ENCODE assay signal across 18 cellular contexts in the genomic region with DNA sequence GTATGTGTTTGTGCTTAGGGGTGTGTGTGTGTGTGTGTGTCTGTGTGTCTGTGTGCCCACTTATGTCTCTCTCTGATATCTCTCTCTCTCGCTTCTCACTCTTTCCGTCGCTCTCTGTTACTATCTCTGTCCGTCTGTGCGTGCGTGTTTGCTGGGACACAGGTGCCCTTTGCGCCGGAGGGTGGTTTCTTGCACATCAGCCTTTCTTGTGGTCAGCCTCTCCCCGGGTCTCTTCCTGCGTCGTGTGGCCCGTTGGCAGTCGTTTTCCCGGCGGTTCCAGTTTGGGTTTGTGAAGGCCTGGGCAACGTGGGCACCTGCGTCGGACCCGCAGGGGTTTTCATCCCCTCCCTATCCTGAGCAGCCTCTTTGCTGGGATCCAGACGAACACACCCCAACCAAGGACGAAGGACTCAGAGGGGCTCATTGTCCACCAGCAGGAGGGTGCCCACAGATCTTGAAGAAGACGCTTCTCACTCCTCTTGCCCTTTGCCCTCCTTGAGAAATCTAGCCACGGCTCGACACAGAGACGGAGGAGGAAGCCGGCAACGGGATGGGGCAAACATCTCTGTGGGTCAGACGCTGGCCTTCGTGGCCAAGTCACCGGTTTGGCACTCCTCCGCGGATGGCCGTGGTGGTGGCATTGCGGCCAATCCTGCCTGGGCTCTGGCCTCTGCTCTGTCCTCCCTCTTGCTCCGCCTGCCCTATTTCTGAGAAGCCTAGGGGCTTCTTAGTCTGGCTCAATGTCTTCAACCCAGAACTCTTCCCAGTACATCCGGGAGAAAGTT.
"Had no signal": no experiment of that assay in that cellular context is flagged by ENCODE, and none has a peak within 500 bp of the region (broad histone marks: within the 10 kb centered on the region; RNA-seq: fewer than 3 reads in every experiment).

No MANE protein-coding gene starts in this region.

- H3K27me3 Mint-ChIP-seq: naive thymus-derived CD4-positive, alpha-beta T cell; stimulated activated naive B cell treated with anti-CD40 and anti-IgM and Interleukin-4, amounts not matched to agents 10 μg/mL and 1 μg/mL and 100 μg/mL, for 72 hours; stimulated activated naive CD8-positive, alpha-beta T cell treated with anti-CD3 and anti-CD28 coated beads, Interleukin-15, amount 100 ng/mL, for 72 hours had no signal

- H3K27ac Mint-ChIP-seq: naive thymus-derived CD4-positive, alpha-beta T cell; nephron progenitor cell; stimulated activated naive B cell treated with anti-CD40 and anti-IgM and Interleukin-4, amounts not matched to agents 10 μg/mL and 1 μg/mL and 100 μg/mL, for 72 hours; stimulated activated naive CD8-positive, alpha-beta T cell treated with anti-CD3 and anti-CD28 coated beads, Interleukin-15, amount 100 ng/mL, for 72 hours had no signal

- H3K4me3 Mint-ChIP-seq: nephron progenitor cell; stimulated activated naive B cell treated with anti-CD40 and anti-IgM and Interleukin-4, amounts not matched to agents 10 μg/mL and 1 μg/mL and 100 μg/mL, for 72 hours; stimulated activated naive CD8-positive, alpha-beta T cell treated with anti-CD3 and anti-CD28 coated beads, Interleukin-15, amount 100 ng/mL, for 72 hours had no signal

- H3K27me3 ChIP-seq: dorsolateral prefrontal cortex, heart right ventricle, spleen, testis, tibial nerve had no signal

- H3K9me3 ChIP-seq: psoas muscle, testis had no signal

- DNase-seq: cortex of kidney; dorsolateral prefrontal cortex; effector CD8-positive, alpha-beta T cell; kidney glomerular epithelial cell; mammary epithelial cell; naive thymus-derived CD4-positive, alpha-beta T cell; nephron progenitor cell; retina; stimulated activated CD4-positive, alpha-beta T cell treated with anti-CD3 and anti-CD28 coated beads, Interleukin-15, amount 100 ng/mL, for 24 hours; stimulated activated CD4-positive, alpha-beta T cell treated with anti-CD3 and anti-CD28 coated beads, Interleukin-1b, Interleukin-23, amount 100 ng/mL, for 48 hours; stimulated activated CD4-positive, alpha-beta T cell treated with anti-CD3 and anti-CD28 coated beads, Interleukin-4, amount 100 ng/mL, for 24 hours; stimulated activated naive B cell treated with anti-CD40 and anti-IgM and Interleukin-4, amounts not matched to agents 10 μg/mL and 1 μg/mL and 100 μg/mL, for 72 hours; stimulated activated naive CD8-positive, alpha-beta T cell treated with anti-CD3 and anti-CD28 coated beads, Interleukin-15, amount 100 ng/mL, for 72 hours had no signal

- H3K4me1 Mint-ChIP-seq: naive thymus-derived CD4-positive, alpha-beta T cell; nephron progenitor cell; stimulated activated naive B cell treated with anti-CD40 and anti-IgM and Interleukin-4, amounts not matched to agents 10 μg/mL and 1 μg/mL and 100 μg/mL, for 72 hours; stimulated activated naive CD8-positive, alpha-beta T cell treated with anti-CD3 and anti-CD28 coated beads, Interleukin-15, amount 100 ng/mL, for 72 hours had no signal

- H3K4me1 ChIP-seq: heart right ventricle, psoas muscle, spleen, testis, tibial nerve had no signal

- H3K27ac ChIP-seq: dorsolateral prefrontal cortex, psoas muscle, spleen, testis, tibial nerve had no signal
